Comparison of ENCODE assay signal across 8 cellular contexts in the genomic region with DNA sequence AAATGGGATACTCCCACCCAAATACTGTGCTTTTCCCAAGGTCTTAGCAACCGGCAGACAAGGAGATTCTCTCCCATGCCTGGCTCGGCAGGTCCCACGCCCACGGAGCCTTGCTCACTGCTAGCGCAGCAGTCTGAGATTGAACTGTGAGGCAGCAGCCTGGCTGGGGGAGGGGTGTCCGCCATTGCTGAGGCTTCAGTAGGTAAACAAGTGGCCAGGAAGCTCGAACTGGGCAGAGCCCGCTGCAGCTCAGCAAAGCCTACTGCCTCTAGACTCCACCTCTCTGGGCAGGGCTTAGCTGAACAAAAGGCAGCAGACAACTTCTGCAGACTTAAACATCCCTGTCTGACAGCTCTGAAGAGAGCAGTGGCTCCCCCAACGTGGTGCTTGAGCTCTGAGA. TPM values are rescaled to one million over a fixed set of nuclear protein-coding genes. Genes with fewer than 3 reads are reported as not detected.
DNase-seq lines count a peak whose midpoint lies in the region; ATAC-seq and TF ChIP-seq lines count a peak whose summit lies in the region.
"Not testable (repeated sequence)": the region's sequence is repeated elsewhere in the genome, so short reads cannot be mapped to it uniquely, and the experiment has no call there.

No MANE protein-coding gene starts in this region.

- H3K27me3 Mint-ChIP-seq in CD8-positive, alpha-beta T cell (ENCODE audit: low read depth); natural killer cell (ENCODE audit: low read depth in 2 of 2): not testable (repeated sequence)

- intact Hi-C loops in CD8-positive, alpha-beta T cell (cut with DNase I, micrococcal nuclease); natural killer cell (cut with micrococcal nuclease): not testable (repeated sequence)

- H3K4me1 ChIP-seq in CD8-positive, alpha-beta T cell (ENCODE audit: insufficient read depth, low read length); effector memory CD4-positive, alpha-beta T cell (ENCODE audit: control insufficient read depth, insufficient read depth, low read length, poor library complexity, severe bottlenecking): not testable (repeated sequence)

- peak; percentile 31 for ATAC-seq in CD8-positive, alpha-beta T cell
- peak in 2 of 3 donors; percentile 36 to 58 for ATAC-seq in natural killer cell

- not testable (repeated sequence) for H3K4me3 ChIP-seq in CD8-positive, alpha-beta T cell (ENCODE audit: low read depth, low read length); effector memory CD4-positive, alpha-beta T cell (ENCODE audit: insufficient read depth, low read depth, low read length, poor library complexity, severe bottlenecking)

- not testable (repeated sequence) for H3K9me3 Mint-ChIP-seq in CD8-positive, alpha-beta T cell; natural killer cell

- peak; percentile 14 to 72 (median 42) for DNase-seq in CD8-positive, alpha-beta T cell
- DNase-seq in NCI-H510A (lab: John Stamatoyannopoulos, UW) (peak; percentile 24), natural killer cell (peak; percentile 37)
- DNase-seq in activated CD4-positive, CD25-positive, alpha-beta regulatory T cell treated with anti-CD3 and anti-CD28 coated beads, Interleukin-2, amount 50 U/mL, for 72 hours = peak; percentile 34
- peak; percentile 35 for DNase-seq in activated CD8-positive, alpha-beta memory T cell treated with anti-CD3 and anti-CD28 coated beads, Interleukin-2, amount 50 U/mL, for 4 hours
- peak; percentile 56 for DNase-seq in activated effector memory CD4-positive, alpha-beta T cell treated with Interleukin-2 at 50 U/mL for 16 hours
- peak; percentile 14 to 42 (median 38) for DNase-seq in effector memory CD4-positive, alpha-beta T cell
- DNase-seq in stimulated activated CD8-positive, alpha-beta memory T cell treated with anti-CD3 and anti-CD28 coated beads, Interleukin-4, amount 100 ng/mL, for 48 hours = peak; percentile 33

- TF ChIP-seq CTCF in CD8-positive, alpha-beta T cell (IDR thresholded peaks at IDR 0.05); natural killer cell (IDR thresholded peaks at IDR 0.05): not testable (repeated sequence)

- H3K9me3 ChIP-seq in CD8-positive, alpha-beta T cell (ENCODE audit: low read length); effector memory CD4-positive, alpha-beta T cell (ENCODE audit: control insufficient read depth, low read length): not testable (repeated sequence)

- peaks cover 48% of the 10 kb centered on the region for H3K36me3 Mint-ChIP-seq in CD8-positive, alpha-beta T cell
- H3K36me3 Mint-ChIP-seq in natural killer cell = not testable (repeated sequence)

- POLR2A ChIA-PET in CD8-positive, alpha-beta T cell (lab: Charles Lee) = interaction anchor here (0.6 to 1.5 kb wide), 3 partner anchors 10 to 119 kb away, joined by 3 to 18 read pairs (median 4); partner anchors contain the start of genes OFD1, RAB9A and TRAPPC2

- H3K27ac ChIP-seq in CD8-positive, alpha-beta T cell (ENCODE audit: low read depth, low read length); effector memory CD4-positive, alpha-beta T cell (ENCODE audit: insufficient read depth, low read length, poor library complexity, severe bottlenecking): not testable (repeated sequence)

- H3K4me1 Mint-ChIP-seq in CD8-positive, alpha-beta T cell (ENCODE audit: low read depth) = peaks cover 66% of the 10 kb centered on the region
- H3K4me1 Mint-ChIP-seq in natural killer cell = peaks cover 72 to 74% of the 10 kb centered on the region in 2 donors

- H3K27ac Mint-ChIP-seq in CD8-positive, alpha-beta T cell = peak overlapping the region; percentile 79
- peak overlapping the region; percentile 77 to 90 for H3K27ac Mint-ChIP-seq in natural killer cell

- H3K36me3 ChIP-seq in CD8-positive, alpha-beta T cell (ENCODE audit: insufficient read depth, low read length); effector memory CD4-positive, alpha-beta T cell (ENCODE audit: control insufficient read depth, insufficient read depth, low read length): not testable (repeated sequence)

- H3K4me3 Mint-ChIP-seq in CD8-positive, alpha-beta T cell = peak overlapping the region; percentile 37
- H3K4me3 Mint-ChIP-seq in natural killer cell = peak overlapping the region; percentile 28

- not testable (repeated sequence) for H3K27me3 ChIP-seq in CD8-positive, alpha-beta T cell (ENCODE audit: insufficient read depth, low read length); effector memory CD4-positive, alpha-beta T cell (replicated peaks; ENCODE audit: control insufficient read depth, insufficient read depth, low read length, poor library complexity, severe bottlenecking)

- CTCF ChIA-PET in CD8-positive, alpha-beta T cell (lab: Charles Lee) = not testable (repeated sequence)

RNA-seq across cellular contexts. Expression of gene TRAPPC2, which starts 9.5 kb away (rescaled TPM):
- 10 to 100 TPM; 20.5 to 24.6 TPM for total RNA-seq in CD8-positive, alpha-beta T cell
- 10 to 100 TPM; 24.2 to 63.3 (median 42.4) TPM for total RNA-seq in natural killer cell

RNA-seq across cellular contexts. Expression of gene OFD1, which starts 9.7 kb away (rescaled TPM):
- 10 to 100 TPM; 49.2 to 56.7 TPM for total RNA-seq in CD8-positive, alpha-beta T cell
- 10 to 100 TPM; 62.8 to 77.6 (median 74.9) TPM for total RNA-seq in natural killer cell

RNA-seq across cellular contexts. Expression of gene RAB9A, which starts 36.0 kb away (rescaled TPM):
- total RNA-seq in CD8-positive, alpha-beta T cell = 10 to 100 TPM; 19.4 to 21.5 TPM
- 10 to 100 TPM; 27.0 to 36.9 (median 32.9) TPM for total RNA-seq in natural killer cell
